Comparison of ENCODE assay signal across 2 cellular contexts in genomic region chr22:34760276-34761008, GRCh38.
TF ChIP-seq lines count a peak whose summit lies in the region.

No MANE protein-coding gene starts in this region.

TF ChIP-seq in IMR-90, 13 proteins besides CTCF, POLR2A, EP300 and RAD21:
- no peak for TF ChIP-seq RCOR1 (IDR thresholded peaks at IDR 0.05; ENCODE audit: insufficient replicate concordance, low read length)
- TF ChIP-seq MAFK (IDR thresholded peaks at IDR 0.05; ENCODE audit: low read depth, low read length) = no peak
- TF ChIP-seq USF2 (IDR thresholded peaks at IDR 0.05; ENCODE audit: low read depth, low read length) = no peak
- no peak for TF ChIP-seq RFX5 (IDR thresholded peaks at IDR 0.05; ENCODE audit: low read depth, low read length)
- no peak for TF ChIP-seq CEBPB (IDR thresholded peaks at IDR 0.05; ENCODE audit: low read depth, low read length)
- no peak for TF ChIP-seq SMC3 (IDR thresholded peaks at IDR 0.05; ENCODE audit: low read depth, low read length)
- no peak for TF ChIP-seq BHLHE40 (IDR thresholded peaks at IDR 0.05; ENCODE audit: low read depth, low read length)
- TF ChIP-seq, protein P1, sequence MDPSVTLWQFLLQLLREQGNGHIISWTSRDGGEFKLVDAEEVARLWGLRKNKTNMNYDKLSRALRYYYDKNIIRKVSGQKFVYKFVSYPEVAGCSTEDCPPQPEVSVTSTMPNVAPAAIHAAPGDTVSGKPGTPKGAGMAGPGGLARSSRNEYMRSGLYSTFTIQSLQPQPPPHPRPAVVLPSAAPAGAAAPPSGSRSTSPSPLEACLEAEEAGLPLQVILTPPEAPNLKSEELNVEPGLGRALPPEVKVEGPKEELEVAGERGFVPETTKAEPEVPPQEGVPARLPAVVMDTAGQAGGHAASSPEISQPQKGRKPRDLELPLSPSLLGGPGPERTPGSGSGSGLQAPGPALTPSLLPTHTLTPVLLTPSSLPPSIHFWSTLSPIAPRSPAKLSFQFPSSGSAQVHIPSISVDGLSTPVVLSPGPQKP (IDR thresholded peaks at IDR 0.05; ENCODE audit: borderline replicate concordance, low read depth, low read length) = no peak
- TF ChIP-seq NFE2L2 (IDR thresholded peaks at IDR 0.05; ENCODE audit: low read depth, low read length) = no peak

TF ChIP-seq in GM23338, 12 proteins besides CTCF, POLR2A, EP300 and RAD21:
- TF ChIP-seq ZNF331 (CRISPR knock-in tag; IDR thresholded peaks at IDR 0.05; ENCODE audit: low read depth) = no peak
- TF ChIP-seq EZH2 (IDR thresholded peaks at IDR 0.05; ENCODE audit: low read depth, unreplicated experiment) = no peak
- TF ChIP-seq ZNF114 (CRISPR knock-in tag; IDR thresholded peaks at IDR 0.05) = no peak
- no peak for TF ChIP-seq POLR2AphosphoS5 (IDR thresholded peaks at IDR 0.05; ENCODE audit: low read depth)
- TF ChIP-seq EZH2phosphoT487 (IDR thresholded peaks at IDR 0.05; ENCODE audit: unreplicated experiment) = no peak
